In genomic region chr3:76040946-76041345, GRCh38 we compare ENCODE assay signal across 1 cellular context.
TF ChIP-seq lines count a peak whose summit lies in the region.

No MANE protein-coding gene starts in this region.

TF ChIP-seq in IMR-90, 13 proteins besides CTCF, POLR2A, EP300 and RAD21 (continued from another document):
- no peak for TF ChIP-seq SMC3 (IDR thresholded peaks at IDR 0.05; ENCODE audit: low read depth, low read length)
- TF ChIP-seq RFX5 (IDR thresholded peaks at IDR 0.05; ENCODE audit: low read depth, low read length) = no peak
- TF ChIP-seq NFE2L2 (IDR thresholded peaks at IDR 0.05; ENCODE audit: low read depth, low read length) = no peak
- TF ChIP-seq ELK1 (IDR thresholded peaks at IDR 0.05; ENCODE audit: borderline replicate concordance, low read depth, low read length) = no peak
- no peak for TF ChIP-seq MAFK (IDR thresholded peaks at IDR 0.05; ENCODE audit: low read depth, low read length)
- TF ChIP-seq USF2 (IDR thresholded peaks at IDR 0.05; ENCODE audit: low read depth, low read length) = no peak
- TF ChIP-seq CHD1 (IDR thresholded peaks at IDR 0.05; ENCODE audit: low read depth, low read length) = no peak
- TF ChIP-seq FOS (IDR thresholded peaks at IDR 0.05; ENCODE audit: low read depth, low read length) = no peak
- TF ChIP-seq BHLHE40 (IDR thresholded peaks at IDR 0.05; ENCODE audit: low read depth, low read length) = no peak
TF ChIP-seq in IMR-90: peak in this region for 0.
